In genomic region chr12:112166051-112167015, GRCh38 we compare ENCODE assay signal across 1 cellular context.
TF ChIP-seq lines count a peak whose summit lies in the region.

No MANE protein-coding gene starts in this region.

TF ChIP-seq in H1, 55 proteins besides CTCF, POLR2A, EP300 and RAD21:
- TF ChIP-seq BRCA1 (IDR thresholded peaks at IDR 0.05; ENCODE audit: low read depth, low read length) (no peak), BACH1 (IDR thresholded peaks at IDR 0.05; ENCODE audit: low read length) (no peak), TAF1 (IDR thresholded peaks at IDR 0.05; ENCODE audit: low read depth, low read length) (no peak), BCL11A (IDR thresholded peaks at IDR 0.05; ENCODE audit: low read depth in 2 of 2, low read length in 2 of 2) (no peak), PHF8 (conservative IDR thresholded peaks at IDR 0.05; ENCODE audit: low read depth, low read length) (no peak), NANOG (IDR thresholded peaks at IDR 0.05; ENCODE audit: insufficient read depth, low read depth, low read length, poor library complexity, severe bottlenecking) (no peak), YY1 (IDR thresholded peaks at IDR 0.05; ENCODE audit: low read depth, low read length) (no peak), KDM4A (IDR thresholded peaks at IDR 0.05; ENCODE audit: low read depth, low read length, severe bottlenecking) (no peak), CHD2 (IDR thresholded peaks at IDR 0.05; ENCODE audit: low read length) (no peak), RXRA (IDR thresholded peaks at IDR 0.05; ENCODE audit: insufficient read depth, low read depth, low read length) (no peak), KDM1A (IDR thresholded peaks at IDR 0.05; ENCODE audit: borderline replicate concordance, low read length) (no peak), EZH2 (IDR thresholded peaks at IDR 0.05; ENCODE audit: low read depth, low read length, severe bottlenecking) (no peak), SP4 (IDR thresholded peaks at IDR 0.05; ENCODE audit: low read length) (no peak), CREB1 (IDR thresholded peaks at IDR 0.05) (no peak), SUZ12 (IDR thresholded peaks at IDR 0.05; ENCODE audit: low read length) (no peak), HDAC6 (IDR thresholded peaks at IDR 0.05; ENCODE audit: low read depth, low read length) (no peak), ZNF274 (IDR thresholded peaks at IDR 0.05; ENCODE audit: borderline replicate concordance, extremely low read depth, low read length) (no peak), MAX (IDR thresholded peaks at IDR 0.05) (no peak), SP1 (IDR thresholded peaks at IDR 0.05; ENCODE audit: low read depth, low read length) (no peak)
- TF ChIP-seq, protein P1, sequence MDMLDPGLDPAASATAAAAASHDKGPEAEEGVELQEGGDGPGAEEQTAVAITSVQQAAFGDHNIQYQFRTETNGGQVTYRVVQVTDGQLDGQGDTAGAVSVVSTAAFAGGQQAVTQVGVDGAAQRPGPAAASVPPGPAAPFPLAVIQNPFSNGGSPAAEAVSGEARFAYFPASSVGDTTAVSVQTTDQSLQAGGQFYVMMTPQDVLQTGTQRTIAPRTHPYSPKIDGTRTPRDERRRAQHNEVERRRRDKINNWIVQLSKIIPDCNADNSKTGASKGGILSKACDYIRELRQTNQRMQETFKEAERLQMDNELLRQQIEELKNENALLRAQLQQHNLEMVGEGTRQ (IDR thresholded peaks at IDR 0.05; ENCODE audit: low read length), result no peak
